In the genomic region with DNA sequence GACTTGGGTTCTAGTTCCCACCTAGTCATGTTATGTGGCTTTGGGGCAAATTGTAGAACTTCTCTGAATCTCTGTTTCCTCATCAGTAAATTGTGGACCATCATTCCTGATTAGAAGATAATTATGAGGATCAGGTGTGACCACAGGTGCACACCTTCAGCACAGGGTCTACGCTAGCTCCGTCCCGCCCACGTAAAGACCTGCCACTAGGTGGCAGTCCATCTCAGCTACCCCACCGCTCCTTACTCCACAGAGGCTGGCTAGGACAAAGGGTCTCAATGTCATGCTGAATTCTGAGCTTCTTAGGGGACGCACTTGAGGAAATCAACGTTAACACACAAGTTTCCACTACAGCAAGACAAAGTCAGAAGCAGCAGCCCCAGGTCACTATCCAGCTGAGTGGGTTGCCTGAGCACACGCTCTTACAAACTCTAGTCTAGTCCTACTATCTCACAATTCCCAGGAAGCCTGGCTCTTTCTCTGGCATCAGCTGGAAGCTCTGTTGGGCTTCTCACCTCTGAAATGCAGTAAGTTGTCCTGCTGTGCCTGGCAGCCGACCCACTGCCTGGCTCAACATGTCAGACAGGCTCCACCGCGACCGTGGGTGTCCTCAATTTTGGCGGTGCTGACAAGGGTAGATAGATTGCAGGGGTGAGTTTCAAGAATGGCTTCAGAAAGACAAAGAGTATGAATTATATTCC, we compare ENCODE assay signal across 7 cellular contexts. TPM values are rescaled to one million over a fixed set of nuclear protein-coding genes. Genes with fewer than 3 reads are reported as not detected.
DNase-seq lines count a peak whose midpoint lies in the region; ATAC-seq and TF ChIP-seq lines count a peak whose summit lies in the region.

No MANE protein-coding gene starts in this region.

- POLR2A ChIA-PET in activated B cell treated with CpG ODN at 0.5 μM for 24 hours (lab: Charles Lee): interaction anchor here (0.7 to 3.5 kb wide), 6 partner anchors 17 to 204 kb away, joined by 3 to 47 read pairs (median 4); no protein-coding TSS in a partner anchor

- no peaks in the 10 kb centered on the region for H3K36me3 ChIP-seq in thoracic aorta

- H3K4me3 ChIP-seq in GM12865 (ENCODE audit: low read depth, low read length) (no peak overlapping the region), thoracic aorta (no peak overlapping the region)

- H3K27me3 Mint-ChIP-seq in activated B cell treated with CpG ODN at 0.5 μM for 24 hours (no peaks in the 10 kb centered on the region), memory B cell (no peaks in the 10 kb centered on the region)

- no peak overlapping the region for H3K27ac ChIP-seq in thoracic aorta

- DNase-seq in GM12865 (ENCODE audit: low read depth) (peak; percentile 71), MV-4-11 (lab: John Stamatoyannopoulos, UW) (peak; percentile 21), activated B cell treated with CpG ODN at 0.5 μM for 24 hours (peak; percentile 44), cerebellar cortex (ENCODE audit: low spot score) (peak; percentile 51), memory B cell (ENCODE audit: low spot score in 2 of 2) (peak; percentile 51 to 60), thoracic aorta (ENCODE audit: low spot score) (no peak)

- intact Hi-C loops in activated B cell treated with CpG ODN at 0.5 μM for 24 hours (cut with micrococcal nuclease): loop anchor here (1.0 to 2.0 kb wide), 5 partner anchors 38 to 275 kb away; a partner anchor contains a TSS

- peak; percentile 82 for TF ChIP-seq CTCF in GM12865 (IDR thresholded peaks at IDR 0.05; ENCODE audit: insufficient read depth, low read depth, low read length, missing control alignments)
- no peak for TF ChIP-seq CTCF in activated B cell treated with CpG ODN at 0.5 μM for 24 hours (IDR thresholded peaks at IDR 0.05)
- TF ChIP-seq CTCF in thoracic aorta (IDR thresholded peaks at IDR 0.05): peak; percentile 44

- H3K27ac Mint-ChIP-seq in activated B cell treated with CpG ODN at 0.5 μM for 24 hours (peak overlapping the region; percentile 72), memory B cell (peak overlapping the region; percentile 79)

- ATAC-seq in activated B cell treated with CpG ODN at 0.5 μM for 24 hours (ENCODE audit: low read depth): peak; percentile 22
- ATAC-seq in memory B cell (ENCODE audit: low read depth): peak; percentile 29
- no peak for ATAC-seq in thoracic aorta (ENCODE audit: insufficient number of reproducible peaks, low FRiP score, low read depth)
- no peak for ATAC-seq in HG03280 (IDR thresholded peaks at IDR 0.05; ENCODE audit: unreplicated experiment)

- H3K4me1 Mint-ChIP-seq in activated B cell treated with CpG ODN at 0.5 μM for 24 hours: peaks cover 53% of the 10 kb centered on the region
- H3K4me1 Mint-ChIP-seq in memory B cell: peaks cover 35% of the 10 kb centered on the region

- no peaks in the 10 kb centered on the region for H3K9me3 ChIP-seq in thoracic aorta

- no peaks in the 10 kb centered on the region for H3K27me3 ChIP-seq in thoracic aorta (replicated peaks; ENCODE audit: insufficient read depth)

- CTCF ChIA-PET in activated B cell treated with CpG ODN at 0.5 μM for 24 hours (lab: Charles Lee): interaction anchor here (0.7 to 4.0 kb wide), 31 partner anchors 8 to 284 kb away, joined by 3 to 68 read pairs (median 4); a partner anchor contains a TSS

- peak overlapping the region; percentile 84 for H3K4me3 Mint-ChIP-seq in activated B cell treated with CpG ODN at 0.5 μM for 24 hours
- peak overlapping the region; percentile 94 for H3K4me3 Mint-ChIP-seq in memory B cell

- H3K9me3 Mint-ChIP-seq in activated B cell treated with CpG ODN at 0.5 μM for 24 hours: no peaks in the 10 kb centered on the region
- no peaks in the 10 kb centered on the region for H3K9me3 Mint-ChIP-seq in memory B cell

- no peaks in the 10 kb centered on the region for H3K36me3 Mint-ChIP-seq in activated B cell treated with CpG ODN at 0.5 μM for 24 hours (ENCODE audit: low read depth)
- peaks cover 3% of the 10 kb centered on the region for H3K36me3 Mint-ChIP-seq in memory B cell

- peaks cover 6 to 25% of the 10 kb centered on the region in 2 donors for H3K4me1 ChIP-seq in thoracic aorta (ENCODE audit: control insufficient read depth in 1 of 2, low read depth in 2 of 2)

RNA-seq across cellular contexts. Expression of a gene that starts 2.0 kb away (rescaled TPM):
- total RNA-seq in activated B cell treated with CpG ODN at 0.5 μM for 24 hours (61.1 and 61.8 TPM in 2 replicates), thoracic aorta (100 to 1,000 TPM; 185 to 255 TPM)

Comparison
In these comparisons a context has a peak if more than half of its experiments do, and no peak if none do; other contexts are left out.
1. ATAC-seq: peak in activated B cell treated with CpG ODN at 0.5 μM for 24 hours (single experiment) and memory B cell (single experiment); none in thoracic aorta (single experiment) and HG03280 (single experiment).